Comparison of ENCODE assay signal across 8 cellular contexts in the genomic region with DNA sequence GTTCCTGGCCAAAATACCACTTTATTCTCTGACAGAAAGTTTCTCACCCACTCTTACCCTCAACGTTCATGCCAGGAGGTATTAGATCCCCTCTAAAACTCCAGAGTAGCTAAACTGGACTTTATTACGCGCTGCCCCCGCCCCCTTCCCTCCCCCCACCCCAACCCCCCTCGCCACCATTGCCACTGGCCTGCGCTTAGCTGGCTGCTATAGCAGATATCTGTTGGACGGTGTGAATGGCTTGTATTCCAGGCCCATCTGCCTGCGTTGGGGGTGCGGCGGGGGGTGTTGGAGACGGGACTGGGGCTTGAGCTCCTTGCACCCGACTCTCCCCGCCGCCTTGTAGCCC. TPM values are rescaled to one million over a fixed set of nuclear protein-coding genes. Genes with fewer than 3 reads are reported as not detected.
DNase-seq lines count a peak whose midpoint lies in the region; ATAC-seq lines count a peak whose summit lies in the region.
"Had no signal": no experiment of that assay in that cellular context is flagged by ENCODE, and none has a peak within 500 bp of the region (broad histone marks: within the 10 kb centered on the region; RNA-seq: fewer than 3 reads in every experiment).

No MANE protein-coding gene starts in this region.

- no peaks in the 10 kb centered on the region for H3K27me3 Mint-ChIP-seq in activated T-helper 1 cell treated with anti-CD3 and anti-CD28 coated beads, Interleukin-12 subunit alpha, Interleukin-12 subunit beta, Interleukin-2, Interleukin-4 antibody, amounts not matched to agents 30 ng/mL and 10 ng/mL and 1 ng/mL, durations not matched to agents 14 hours and 24 hours and 36 hours (ENCODE audit: insufficient read depth)
- peaks cover 1 to 10% (median 6%) of the 10 kb centered on the region in 3 donors for H3K27me3 Mint-ChIP-seq in immature natural killer cell (ENCODE audit: low read depth in 3 of 3)

- peaks cover 20% of the 10 kb centered on the region for H3K36me3 Mint-ChIP-seq in activated T-helper 1 cell treated with anti-CD3 and anti-CD28 coated beads, Interleukin-12 subunit alpha, Interleukin-12 subunit beta, Interleukin-2, Interleukin-4 antibody, amounts not matched to agents 30 ng/mL and 10 ng/mL and 1 ng/mL, durations not matched to agents 14 hours and 24 hours and 36 hours (ENCODE audit: low read depth)
- H3K36me3 Mint-ChIP-seq in immature natural killer cell, result peaks cover 0 to 3% (median 0%) of the 10 kb centered on the region in 3 donors

- no peak for DNase-seq in activated T-helper 1 cell treated with anti-CD3 and anti-CD28 coated beads, Interleukin-12 subunit alpha, Interleukin-12 subunit beta, Interleukin-2, Interleukin-4 antibody, amounts not matched to agents 30 ng/mL and 10 ng/mL and 1 ng/mL, durations not matched to agents 14 hours and 24 hours and 36 hours (ENCODE audit: low spot score)
- DNase-seq in immature natural killer cell, result no peak
- DNase-seq in substantia nigra (lab: John Stamatoyannopoulos, UW), result no peak
- no peak for DNase-seq in activated CD8-positive, alpha-beta memory T cell treated with anti-CD3 and anti-CD28 coated beads for 24 hours

- H3K27ac ChIP-seq in substantia nigra (ENCODE audit: low read depth, low read length, poor library complexity, severe bottlenecking), result peak overlapping the region; percentile 99

- no peaks in the 10 kb centered on the region for H3K9me3 Mint-ChIP-seq in activated T-helper 1 cell treated with anti-CD3 and anti-CD28 coated beads, Interleukin-12 subunit alpha, Interleukin-12 subunit beta, Interleukin-2, Interleukin-4 antibody, amounts not matched to agents 30 ng/mL and 10 ng/mL and 1 ng/mL, durations not matched to agents 14 hours and 24 hours and 36 hours
- no peaks in the 10 kb centered on the region for H3K9me3 Mint-ChIP-seq in immature natural killer cell

- peak overlapping the region; percentile 97 for H3K27ac Mint-ChIP-seq in activated T-helper 1 cell treated with anti-CD3 and anti-CD28 coated beads, Interleukin-12 subunit alpha, Interleukin-12 subunit beta, Interleukin-2, Interleukin-4 antibody, amounts not matched to agents 30 ng/mL and 10 ng/mL and 1 ng/mL, durations not matched to agents 14 hours and 24 hours and 36 hours
- peak overlapping the region; percentile 79 to 97 (median 96) for H3K27ac Mint-ChIP-seq in immature natural killer cell

- ATAC-seq in HG02678 (IDR thresholded peaks at IDR 0.05; ENCODE audit: unreplicated experiment) (peak; percentile 1), HG03175 (IDR thresholded peaks at IDR 0.05; ENCODE audit: unreplicated experiment) (no peak), HG02763 (IDR thresholded peaks at IDR 0.05; ENCODE audit: unreplicated experiment) (no peak)

- H3K4me3 Mint-ChIP-seq in activated T-helper 1 cell treated with anti-CD3 and anti-CD28 coated beads, Interleukin-12 subunit alpha, Interleukin-12 subunit beta, Interleukin-2, Interleukin-4 antibody, amounts not matched to agents 30 ng/mL and 10 ng/mL and 1 ng/mL, durations not matched to agents 14 hours and 24 hours and 36 hours, result peak overlapping the region; percentile 97
- peak overlapping the region; percentile 92 to 98 (median 97) for H3K4me3 Mint-ChIP-seq in immature natural killer cell

- H3K4me1 Mint-ChIP-seq in activated T-helper 1 cell treated with anti-CD3 and anti-CD28 coated beads, Interleukin-12 subunit alpha, Interleukin-12 subunit beta, Interleukin-2, Interleukin-4 antibody, amounts not matched to agents 30 ng/mL and 10 ng/mL and 1 ng/mL, durations not matched to agents 14 hours and 24 hours and 36 hours (ENCODE audit: low read depth), result peaks cover 31% of the 10 kb centered on the region
- peaks cover 34 to 43% of the 10 kb centered on the region in 2 donors for H3K4me1 Mint-ChIP-seq in immature natural killer cell

- intact Hi-C loops in activated T-helper 1 cell treated with anti-CD3 and anti-CD28 coated beads, Interleukin-12 subunit alpha, Interleukin-12 subunit beta, Interleukin-2, Interleukin-4 antibody, amounts not matched to agents 30 ng/mL and 10 ng/mL and 1 ng/mL, durations not matched to agents 14 hours and 24 hours and 36 hours (cut with micrococcal nuclease), result loop anchor here (1.0 to 5.0 kb wide), 2 partner anchors 86 to 557 kb away; partner anchors contain the start of genes DCAF11, NGDN and NRL

RNA-seq across cellular contexts. Expression of gene THTPA, which starts 0.6 kb away (rescaled TPM):
- total RNA-seq in activated T-helper 1 cell treated with anti-CD3 and anti-CD28 coated beads, Interleukin-12 subunit alpha, Interleukin-12 subunit beta, Interleukin-2, Interleukin-4 antibody, amounts not matched to agents 30 ng/mL and 10 ng/mL and 1 ng/mL, durations not matched to agents 14 hours and 24 hours and 36 hours, result 14.3 and 14.5 TPM in 2 replicates
- 10 to 100 TPM; 17.5 to 20.6 (median 19.5) TPM for polyA plus RNA-seq in immature natural killer cell

RNA-seq across cellular contexts. Expression of gene ZFHX2, which starts 3.9 kb away (rescaled TPM):
- 2.2 and 2.7 TPM in 2 replicates for total RNA-seq in activated T-helper 1 cell treated with anti-CD3 and anti-CD28 coated beads, Interleukin-12 subunit alpha, Interleukin-12 subunit beta, Interleukin-2, Interleukin-4 antibody, amounts not matched to agents 30 ng/mL and 10 ng/mL and 1 ng/mL, durations not matched to agents 14 hours and 24 hours and 36 hours
- under 1 TPM in 1 of 3 donors, not detected in 2; 0.12 TPM for polyA plus RNA-seq in immature natural killer cell

RNA-seq across cellular contexts. Expression of gene AP1G2, which starts 12.1 kb away (rescaled TPM):
- total RNA-seq in activated T-helper 1 cell treated with anti-CD3 and anti-CD28 coated beads, Interleukin-12 subunit alpha, Interleukin-12 subunit beta, Interleukin-2, Interleukin-4 antibody, amounts not matched to agents 30 ng/mL and 10 ng/mL and 1 ng/mL, durations not matched to agents 14 hours and 24 hours and 36 hours, result 137 and 145 TPM in 2 replicates
- polyA plus RNA-seq in immature natural killer cell, result 10 to 100 TPM; 62.9 to 80.7 (median 64.4) TPM

RNA-seq across cellular contexts. Expression of gene JPH4, which starts 23.1 kb away (rescaled TPM):
- 0.05 TPM in 1 of 2 replicates, not detected in the other for total RNA-seq in activated T-helper 1 cell treated with anti-CD3 and anti-CD28 coated beads, Interleukin-12 subunit alpha, Interleukin-12 subunit beta, Interleukin-2, Interleukin-4 antibody, amounts not matched to agents 30 ng/mL and 10 ng/mL and 1 ng/mL, durations not matched to agents 14 hours and 24 hours and 36 hours
- polyA plus RNA-seq in immature natural killer cell, result under 1 TPM in 1 of 3 donors, not detected in 2; 0.10 TPM
- total RNA-seq: lung microvascular endothelial cell had no signal
